In genomic region chr17:4860651-4861050, GRCh38 we compare ENCODE assay signal across 20 cellular contexts. TPM values are rescaled to one million over a fixed set of nuclear protein-coding genes. Genes with fewer than 3 reads are reported as not detected.
DNase-seq lines count a peak whose midpoint lies in the region; ATAC-seq and TF ChIP-seq lines count a peak whose summit lies in the region.
"Had no signal": no experiment of that assay in that cellular context is flagged by ENCODE, and none has a peak within 500 bp of the region (broad histone marks: within the 10 kb centered on the region; RNA-seq: fewer than 3 reads in every experiment).

No MANE protein-coding gene starts in this region.

- no peaks in the 10 kb centered on the region for H3K9me3 Mint-ChIP-seq in MCF 10A (ENCODE audit: unreplicated experiment)
- no peaks in the 10 kb centered on the region for H3K9me3 Mint-ChIP-seq in mesothelial cell of epicardium
- H3K9me3 Mint-ChIP-seq in type B pancreatic cell: no peaks in the 10 kb centered on the region
- H3K9me3 Mint-ChIP-seq: CD8-positive, alpha-beta memory T cell had no signal

- ATAC-seq in HG02970 (IDR thresholded peaks at IDR 0.05; ENCODE audit: low FRiP score, unreplicated experiment): no peak
- ATAC-seq: activated CD4-positive, CD25-positive, alpha-beta regulatory T cell treated with anti-CD3 and anti-CD28 coated beads, Interleukin-2, amount 50 U/mL, for 24 hours; activated CD8-positive, alpha-beta T cell treated with anti-CD3 and anti-CD28 coated beads, Interleukin-2, amount 10 ng/mL, durations not matched to agents 7 days and 5 days; gastrocnemius medialis had no signal

- H3K36me3 Mint-ChIP-seq in MCF 10A (ENCODE audit: insufficient read depth, unreplicated experiment) (peaks cover 63% of the 10 kb centered on the region), mesothelial cell of epicardium (peaks cover 3% of the 10 kb centered on the region), type B pancreatic cell (peaks cover 22% of the 10 kb centered on the region)

- intact Hi-C loops in MCF 10A (cut with micrococcal nuclease): no loop called here

- H3K4me3 Mint-ChIP-seq in MCF 10A (ENCODE audit: unreplicated experiment) (peak overlapping the region; percentile 83), mesothelial cell of epicardium (no peak overlapping the region), type B pancreatic cell (peak overlapping the region; percentile 65)
- H3K4me3 Mint-ChIP-seq: activated CD8-positive, alpha-beta T cell treated with anti-CD3 and anti-CD28 coated beads, Interleukin-2, amount 10 ng/mL, durations not matched to agents 7 days and 5 days; activated naive CD8-positive, alpha-beta T cell; CD8-positive, alpha-beta memory T cell had no signal

- DNase-seq in MCF 10A (ENCODE audit: unreplicated experiment) (no peak), epithelial cell of esophagus (ENCODE audit: low read depth) (no peak), mesothelial cell of epicardium (ENCODE audit: low spot score in 2 of 2, unreplicated experiment in 2 of 2) (no peak), type B pancreatic cell (ENCODE audit: extremely low spot score, unreplicated experiment) (no peak), NCI-H82 treated with DMSO at 0.1 percent for 48 hours (lab: John Stamatoyannopoulos, UW; ENCODE audit: unreplicated experiment) (no peak), activated gamma-delta T cell treated with Interleukin-2 at 50 U/mL for 16 hours (no peak)
- DNase-seq: activated CD8-positive, alpha-beta T cell treated with anti-CD3 and anti-CD28 coated beads, Interleukin-2, amount 10 ng/mL, durations not matched to agents 7 days and 5 days; activated T-cell treated with anti-CD3 and anti-CD28 coated beads, Interleukin-2, amount 50 U/mL, for 48 hours; CD8-positive, alpha-beta memory T cell; cortex of kidney; DMS79 treated with DMSO at 0.1 percent for 48 hours; gastrocnemius medialis; NCI-H2081 treated with DMSO at 0.1 percent for 48 hours; NCI-H510A; stimulated activated CD4-positive, alpha-beta T cell treated with anti-CD3 and anti-CD28 coated beads, Interleukin-4, amount 100 ng/mL, for 1 hour; stomach had no signal

- POLR2A ChIA-PET in MCF 10A (lab: Yijun Ruan, JAX): interaction anchor here (1.0 to 5.6 kb wide), 6 partner anchors 9 to 71 kb away, joined by 3 to 94 read pairs (median 6); partner anchors contain the start of gene GLTPD2

- CTCF ChIA-PET in MCF 10A (lab: Yijun Ruan, JAX): interaction anchor here (0.6 to 1.4 kb wide), 3 partner anchors 12 to 128 kb away, joined by 4 to 5 read pairs (median 4); partner anchors contain the start of gene VMO1

- TF ChIP-seq CTCF in MCF 10A (IDR thresholded peaks at IDR 0.05; ENCODE audit: unreplicated experiment) (no peak), epithelial cell of esophagus (IDR thresholded peaks at IDR 0.05; ENCODE audit: insufficient read depth, low read depth, low read length, missing control alignments) (no peak), mesothelial cell of epicardium (IDR thresholded peaks at IDR 0.05; ENCODE audit: unreplicated experiment) (no peak), type B pancreatic cell (conservative IDR thresholded peaks at IDR 0.05) (no peak)

- peak overlapping the region; percentile 99 for H3K4me3 ChIP-seq in epithelial cell of esophagus (ENCODE audit: low read length)
- H3K4me3 ChIP-seq: gastrocnemius medialis, lung, stomach had no signal

- peaks cover 45% of the 10 kb centered on the region for H3K4me1 Mint-ChIP-seq in MCF 10A (ENCODE audit: insufficient read depth, unreplicated experiment)
- H3K4me1 Mint-ChIP-seq in mesothelial cell of epicardium: peaks cover 28% of the 10 kb centered on the region
- H3K4me1 Mint-ChIP-seq in type B pancreatic cell (ENCODE audit: unreplicated experiment): peaks cover 36% of the 10 kb centered on the region

- no peaks in the 10 kb centered on the region for H3K27me3 Mint-ChIP-seq in MCF 10A (ENCODE audit: insufficient read depth, unreplicated experiment)
- H3K27me3 Mint-ChIP-seq in mesothelial cell of epicardium (ENCODE audit: low read depth): no peaks in the 10 kb centered on the region
- H3K27me3 Mint-ChIP-seq in type B pancreatic cell: no peaks in the 10 kb centered on the region
- H3K27me3 Mint-ChIP-seq: activated naive CD8-positive, alpha-beta T cell; CD8-positive, alpha-beta memory T cell had no signal

- H3K27ac Mint-ChIP-seq in MCF 10A (ENCODE audit: low read depth, unreplicated experiment) (peak overlapping the region; percentile 83), mesothelial cell of epicardium (peak overlapping the region; percentile 56), type B pancreatic cell (peak overlapping the region; percentile 79)
- H3K27ac Mint-ChIP-seq: activated CD8-positive, alpha-beta T cell treated with anti-CD3 and anti-CD28 coated beads, Interleukin-2, amount 10 ng/mL, durations not matched to agents 7 days and 5 days; activated naive CD8-positive, alpha-beta T cell had no signal

- no TSS peak for BruUV-seq in MCF 10A (replicated peaks; lab: Mats Ljungman, UMichigan)

RNA-seq across cellular contexts. Expression of gene MINK1, which starts 27.5 kb away (rescaled TPM):
- total RNA-seq in MCF 10A (2022) (106 and 124 TPM in 2 replicates), mesothelial cell of epicardium (113 to 117 TPM (median 114 TPM) in 3 replicates), type B pancreatic cell (ENCODE audit: low replicate concordance) (111 and 204 TPM in 2 replicates)

RNA-seq across cellular contexts. Expression of gene C17orf107, which starts 38.7 kb away (rescaled TPM):
- total RNA-seq in MCF 10A (2022): 3.6 and 4.3 TPM in 2 replicates
- total RNA-seq in mesothelial cell of epicardium: 8.6 to 9.3 TPM (median 9.2 TPM) in 3 replicates
- total RNA-seq in type B pancreatic cell (ENCODE audit: low replicate concordance): 4.4 and 9.3 TPM in 2 replicates

RNA-seq across cellular contexts. Expression of gene CHRNE, which starts 42.2 kb away (rescaled TPM):
- total RNA-seq in MCF 10A (2022) (not detected in 2 replicates), mesothelial cell of epicardium (1.5 to 1.9 TPM (median 1.7 TPM) in 3 replicates), type B pancreatic cell (ENCODE audit: low replicate concordance) (0.27 and 0.52 TPM in 2 replicates)

RNA-seq across cellular contexts. Expression of gene PLD2, which starts 53.7 kb away (rescaled TPM):
- total RNA-seq in MCF 10A (2022) (27.6 and 31.7 TPM in 2 replicates), mesothelial cell of epicardium (77.3 to 83.6 TPM (median 82.5 TPM) in 3 replicates), type B pancreatic cell (ENCODE audit: low replicate concordance) (58.7 and 69.3 TPM in 2 replicates)
